9 cellular contexts compared by ENCODE assay signal in genomic region chr7:140726304-140726703, GRCh38. TPM values are rescaled to one million over a fixed set of nuclear protein-coding genes. Genes with fewer than 3 reads are reported as not detected.
DNase-seq lines count a peak whose midpoint lies in the region; ATAC-seq and TF ChIP-seq lines count a peak whose summit lies in the region.
"Had no signal": no experiment of that assay in that cellular context is flagged by ENCODE, and none has a peak within 500 bp of the region (broad histone marks: within the 10 kb centered on the region; RNA-seq: fewer than 3 reads in every experiment).

No MANE protein-coding gene starts in this region.

- H3K79me2 ChIP-seq in Loucy (ENCODE audit: insufficient read depth, low read length) (no peaks in the 10 kb centered on the region), neural cell (replicated peaks; ENCODE audit: insufficient read depth, low read length) (no peaks in the 10 kb centered on the region)

- H3K4me3 ChIP-seq in Loucy (ENCODE audit: low read length, poor library complexity, severe bottlenecking) (no peak overlapping the region), brain microvascular endothelial cell (ENCODE audit: low read depth, low read length) (no peak overlapping the region), neural cell (ENCODE audit: low read length) (no peak overlapping the region)
- H3K4me3 ChIP-seq: BLaER1 had no signal

- H3F3A ChIP-seq in Loucy (ENCODE audit: low read depth) (no peaks in the 10 kb centered on the region), neural cell (ENCODE audit: insufficient read depth, low read length, poor library complexity, severe bottlenecking) (no peaks in the 10 kb centered on the region)

- H3K9me2 ChIP-seq in Loucy (replicated peaks; ENCODE audit: low read depth, low read length): no peaks in the 10 kb centered on the region
- H3K9me2 ChIP-seq in neural cell (ENCODE audit: insufficient read depth, low read length): no peaks in the 10 kb centered on the region

- ATAC-seq in HG03354 (IDR thresholded peaks at IDR 0.05; ENCODE audit: poor library complexity, severe bottlenecking, unreplicated experiment): no peak
- no peak for ATAC-seq in HG03432 (IDR thresholded peaks at IDR 0.05; ENCODE audit: unreplicated experiment)

- no peak overlapping the region for H2AFZ ChIP-seq in Loucy (ENCODE audit: low read length)
- H2AFZ ChIP-seq in neural cell (ENCODE audit: low read depth, low read length): no peak overlapping the region

- no peak for TF ChIP-seq RAD21 in neural cell (conservative IDR thresholded peaks at IDR 0.05)

- H3K27ac ChIP-seq in brain microvascular endothelial cell (no peak overlapping the region), neural cell (ENCODE audit: low read length) (no peak overlapping the region)
- H3K27ac ChIP-seq: BLaER1 had no signal

- in situ Hi-C loops in brain microvascular endothelial cell (cut with HindIII; ENCODE audit: low pct_ligation_motif_present, low sequenced_read_pairs): no loop called here

- DNase-seq in NCI-H2107 treated with DMSO at 0.1 percent for 48 hours (lab: John Stamatoyannopoulos, UW; ENCODE audit: unreplicated experiment) (peak; percentile 19), NCI-H2107 (lab: John Stamatoyannopoulos, UW) (no peak), brain microvascular endothelial cell (peak; percentile 6), occipital lobe (lab: John Stamatoyannopoulos, UW) (no peak)

- no peaks in the 10 kb centered on the region; the same call in 1 of the 2 replicates for H3K36me3 ChIP-seq in Loucy (ENCODE audit: insufficient read depth, low read length)
- no peaks in the 10 kb centered on the region for H3K36me3 ChIP-seq in brain microvascular endothelial cell (replicated peaks)
- H3K36me3 ChIP-seq in neural cell (ENCODE audit: insufficient read depth, low read length): no peaks in the 10 kb centered on the region

- H3K9ac ChIP-seq in Loucy (ENCODE audit: low read depth, low read length, poor library complexity, severe bottlenecking) (no peak overlapping the region), neural cell (ENCODE audit: low read length) (no peak overlapping the region)
- H3K9ac ChIP-seq: BLaER1 had no signal

- no peaks in the 10 kb centered on the region for H3K4me1 ChIP-seq in Loucy (ENCODE audit: insufficient read depth, low read length, poor library complexity, severe bottlenecking)
- H3K4me1 ChIP-seq: BLaER1 had no signal

- TF ChIP-seq EP300 in neural cell (conservative IDR thresholded peaks at IDR 0.05; ENCODE audit: poor library complexity, severe bottlenecking): no peak

- H4K20me1 ChIP-seq in Loucy (ENCODE audit: insufficient read depth, low read length, poor library complexity, severe bottlenecking): no peaks in the 10 kb centered on the region
- H4K20me1 ChIP-seq in neural cell (ENCODE audit: insufficient read depth): no peaks in the 10 kb centered on the region
- H4K20me1 ChIP-seq: BLaER1 had no signal

- no peaks in the 10 kb centered on the region for H3K9me3 ChIP-seq in Loucy (ENCODE audit: insufficient read depth, low read depth, low read length)
- no peaks in the 10 kb centered on the region for H3K9me3 ChIP-seq in neural cell (ENCODE audit: low read length)
- H3K9me3 ChIP-seq: BLaER1 had no signal

- TF ChIP-seq CTCF in Loucy (conservative IDR thresholded peaks at IDR 0.05; ENCODE audit: low read length): peak; percentile 60
- TF ChIP-seq CTCF in brain microvascular endothelial cell (IDR thresholded peaks at IDR 0.05; ENCODE audit: low read depth, low read length, missing control alignments): peak; percentile 58
- TF ChIP-seq CTCF in neural cell (IDR thresholded peaks at IDR 0.05; ENCODE audit: poor library complexity, severe bottlenecking): peak; percentile 30

- H3K4me2 ChIP-seq in Loucy (ENCODE audit: low read depth, low read length, poor library complexity, severe bottlenecking) (no peak overlapping the region), neural cell (ENCODE audit: low read length) (no peak overlapping the region)
- H3K4me2 ChIP-seq: BLaER1 had no signal

- no peaks in the 10 kb centered on the region for H3K27me3 ChIP-seq in Loucy (ENCODE audit: insufficient read depth, low read length, poor library complexity, severe bottlenecking)
- no peaks in the 10 kb centered on the region for H3K27me3 ChIP-seq in brain microvascular endothelial cell (replicated peaks)
- H3K27me3 ChIP-seq in neural cell (ENCODE audit: insufficient read depth, low read depth, low read length): no peaks in the 10 kb centered on the region
- H3K27me3 ChIP-seq: BLaER1 had no signal

TF ChIP-seq in neural cell, 6 proteins besides CTCF, POLR2A, EP300 and RAD21:
- no peak for TF ChIP-seq MXI1 (conservative IDR thresholded peaks at IDR 0.05; ENCODE audit: poor library complexity, severe bottlenecking)
- no peak for TF ChIP-seq POLR2AphosphoS5 (IDR thresholded peaks at IDR 0.05)
- no peak for TF ChIP-seq EZH2 (IDR thresholded peaks at IDR 0.05; ENCODE audit: borderline replicate concordance, insufficient read depth, low read length, poor library complexity, severe bottlenecking)
- TF ChIP-seq SMC3 (conservative IDR thresholded peaks at IDR 0.05; ENCODE audit: poor library complexity): no peak
TF ChIP-seq in neural cell: peak in this region for 0.

RNA-seq across cellular contexts. Expression of gene NDUFB2, which starts 29.8 kb away (rescaled TPM):
- polyA plus RNA-seq in neural cell: 704 and 745 TPM in 2 replicates
- polyA minus RNA-seq in neural cell: 75.0 and 126 TPM in 2 replicates
- 45.4 TPM for total RNA-seq in occipital lobe

RNA-seq across cellular contexts. Expression of gene ADCK2, which starts 53.6 kb away (rescaled TPM):
- 18.3 and 20.2 TPM in 2 replicates for polyA plus RNA-seq in neural cell
- polyA minus RNA-seq in neural cell: 23.5 and 29.9 TPM in 2 replicates
- 47.6 TPM for total RNA-seq in occipital lobe

Comparison
In these comparisons a context has a peak if more than half of its experiments do, and no peak if none do; other contexts are left out.
1. DNase-seq: peak in NCI-H2107 treated with DMSO at 0.1 percent for 48 hours (single experiment) and brain microvascular endothelial cell (single experiment); none in NCI-H2107 (single experiment) and occipital lobe (single experiment).
2. Peak in every context shown above with its lines, with median percentiles within 50 percentile points of each other: CTCF ChIP-seq.